ENCODE assay signal across 8 cellular contexts in the genomic region with DNA sequence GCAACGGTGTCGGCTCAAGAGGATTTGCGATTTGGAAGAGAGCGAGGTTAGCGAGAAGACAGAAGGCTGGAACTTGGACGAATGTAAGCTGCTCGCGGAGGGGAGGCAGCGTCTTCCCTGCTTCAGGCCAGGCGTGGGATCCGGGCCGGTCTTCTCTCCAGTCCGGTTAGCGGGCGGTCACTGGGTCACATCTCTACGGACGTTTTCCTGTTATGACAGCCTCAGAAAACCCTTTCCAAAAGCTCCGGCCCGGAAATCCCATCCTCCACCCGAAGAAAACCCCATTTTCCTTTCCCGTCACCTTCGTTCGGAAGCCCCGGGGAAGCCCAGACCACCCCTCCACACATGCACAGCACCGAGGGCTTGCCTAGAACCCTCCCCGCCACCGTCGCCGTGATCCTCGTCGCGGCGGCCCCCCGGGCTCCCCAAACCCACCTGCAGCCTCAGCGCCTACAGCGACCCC. TPM values are rescaled to one million over a fixed set of nuclear protein-coding genes. Genes with fewer than 3 reads are reported as not detected.
DNase-seq lines count a peak whose midpoint lies in the region; ATAC-seq and TF ChIP-seq lines count a peak whose summit lies in the region.

No MANE protein-coding gene starts in this region.

- peak overlapping the region; percentile 65 for H3K4me2 ChIP-seq in OCI-LY3 (ENCODE audit: low read length)

- H4K20me1 ChIP-seq in OCI-LY3 (ENCODE audit: insufficient read depth, low read length): no peaks in the 10 kb centered on the region

- no peak for TF ChIP-seq POLR2A in thyroid gland (IDR thresholded peaks at IDR 0.05)

- intact Hi-C loops in thyroid gland (cut with DNase I): no loop called here

- peaks cover 18% of the 10 kb centered on the region for H3K4me1 ChIP-seq in OCI-LY3 (ENCODE audit: low read length)
- H3K4me1 ChIP-seq in lung (ENCODE audit: control insufficient read depth in 2 of 2, insufficient read depth in 2 of 2, low read length in 2 of 2): peaks cover 6 to 11% of the 10 kb centered on the region in 2 donors
- peaks cover 15 to 29% of the 10 kb centered on the region in 2 donors for H3K4me1 ChIP-seq in thyroid gland

- H3K9ac ChIP-seq in OCI-LY3 (ENCODE audit: low read length): peak overlapping the region; percentile 81

- H3K9me3 ChIP-seq in OCI-LY3 (ENCODE audit: insufficient read depth, low read length) (no peaks in the 10 kb centered on the region), lung (ENCODE audit: control insufficient read depth in 2 of 2, insufficient read depth in 1 of 2, low read length in 1 of 2) (no peaks in the 10 kb centered on the region), thyroid gland (no peaks in the 10 kb centered on the region)

- DNase-seq in NOMO-1 treated with DMSO at 0.1 percent for 48 hours (lab: John Stamatoyannopoulos, UW; ENCODE audit: unreplicated experiment): peak; percentile 11
- no peak for DNase-seq in NOMO-1 treated with dmso at 0.1 percent for 144 hours (lab: John Stamatoyannopoulos, UW; ENCODE audit: unreplicated experiment)
- DNase-seq in HCEC 1CT: peak; percentile 20
- DNase-seq in coronary artery (ENCODE audit: low spot score): peak; percentile 86
- peak; percentile 50 for DNase-seq in lung (ENCODE audit: low spot score)
- DNase-seq in thyroid gland: peak; percentile 36 to 52
- DNase-seq in HuH-7 (ENCODE audit: low spot score): no peak

- H3K4me3 ChIP-seq in OCI-LY3 (ENCODE audit: low read length): peak overlapping the region; percentile 91
- peak overlapping the region; percentile 89 for H3K4me3 ChIP-seq in coronary artery
- H3K4me3 ChIP-seq in lung: peak overlapping the region; percentile 87
- peak overlapping the region; percentile 86 to 94 (median 91) for H3K4me3 ChIP-seq in thyroid gland (replicated peaks in 1 of 3)

- TF ChIP-seq CTCF in OCI-LY3 (IDR thresholded peaks at IDR 0.05; ENCODE audit: low read depth, low read length) (no peak), coronary artery (IDR thresholded peaks at IDR 0.05) (no peak), lung (IDR thresholded peaks at IDR 0.05; ENCODE audit: control extremely low read depth, extremely low read depth) (no peak), thyroid gland (IDR thresholded peaks at IDR 0.05) (no peak)

- H3K36me3 ChIP-seq in OCI-LY3 (replicated peaks; ENCODE audit: low read depth, low read length): peaks cover 29% of the 10 kb centered on the region
- H3K36me3 ChIP-seq in lung (ENCODE audit: control insufficient read depth in 2 of 2, insufficient read depth in 2 of 2, low read length in 2 of 2): peaks cover 0 to 2% of the 10 kb centered on the region in 2 donors
- H3K36me3 ChIP-seq in thyroid gland: peaks cover 0 to 4% of the 10 kb centered on the region in 2 donors

- H2AFZ ChIP-seq in OCI-LY3 (ENCODE audit: low read depth, low read length): peak overlapping the region; percentile 83

- H3K27me3 ChIP-seq in OCI-LY3 (ENCODE audit: low read depth, low read length) (no peaks in the 10 kb centered on the region), lung (ENCODE audit: control insufficient read depth, insufficient read depth) (no peaks in the 10 kb centered on the region), thyroid gland (no peaks in the 10 kb centered on the region)

- peak overlapping the region; percentile 53 for H3K27ac ChIP-seq in OCI-LY3 (ENCODE audit: low read length)
- peak overlapping the region; percentile 83 to 93 for H3K27ac ChIP-seq in coronary artery
- peak overlapping the region; percentile 95 to 97 for H3K27ac ChIP-seq in lung (ENCODE audit: low read depth in 1 of 2, low read length in 1 of 2)
- H3K27ac ChIP-seq in thyroid gland: peak overlapping the region; percentile 89 to 94 (median 90)

- peaks cover 53% of the 10 kb centered on the region for H3K79me2 ChIP-seq in OCI-LY3 (ENCODE audit: low read length)

- peak; percentile 53 for ATAC-seq in lung (ENCODE audit: insufficient read depth, low FRiP score)

- WGBS in lung, 2 donors: 0% methylated on average over 36 of the region's 36 CpGs
- WGBS in thyroid gland, 2 donors: 0% methylated on average over 36 of the region's 36 CpGs

RNA-seq across cellular contexts. Expression of gene NDUFB1, which starts 0.3 kb away (rescaled TPM):
- total RNA-seq in lung (100 to 1,000 TPM; 108 to 173 TPM), thyroid gland (100 to 1,000 TPM; 123 to 720 (median 371) TPM)
- polyA plus RNA-seq in lung: 1,000 to 10,000 TPM in 1 of 2 donors, 100 to 1,000 TPM in 1; 309 to 1,169 TPM

RNA-seq across cellular contexts. Expression of gene CPSF2, which starts 0.5 kb away (rescaled TPM):
- total RNA-seq in lung (10 to 100 TPM; 30.9 to 49.6 TPM), thyroid gland (10 to 100 TPM; 34.1 to 55.8 (median 43.7) TPM)
- polyA plus RNA-seq in lung: 10 to 100 TPM in 1 of 2 donors, 1 to 10 TPM in 1; 6.1 to 17.3 TPM

RNA-seq across cellular contexts. Expression of gene ATXN3, which starts 14.9 kb away (rescaled TPM):
- total RNA-seq in lung: 10 to 100 TPM; 25.6 to 68.1 TPM
- 10 to 100 TPM; 13.7 to 16.9 TPM for polyA plus RNA-seq in lung
- 10 to 100 TPM; 28.0 to 76.7 (median 31.8) TPM for total RNA-seq in thyroid gland

Comparison
In these comparisons a context has a peak if more than half of its experiments do, and no peak if none do; other contexts are left out.
1. DNase-seq: peak in NOMO-1 treated with DMSO at 0.1 percent for 48 hours (single experiment), HCEC 1CT (single experiment), coronary artery (single experiment), lung (single experiment) and thyroid gland (2 of 2); none in NOMO-1 treated with dmso at 0.1 percent for 144 hours (single experiment) and HuH-7 (single experiment).
2. Peak in every context shown above with its lines, with median percentiles within 50 percentile points of each other: H3K27ac ChIP-seq and H3K4me3 ChIP-seq.